ENCODE assay signal across 1 cellular context in the genomic region with DNA sequence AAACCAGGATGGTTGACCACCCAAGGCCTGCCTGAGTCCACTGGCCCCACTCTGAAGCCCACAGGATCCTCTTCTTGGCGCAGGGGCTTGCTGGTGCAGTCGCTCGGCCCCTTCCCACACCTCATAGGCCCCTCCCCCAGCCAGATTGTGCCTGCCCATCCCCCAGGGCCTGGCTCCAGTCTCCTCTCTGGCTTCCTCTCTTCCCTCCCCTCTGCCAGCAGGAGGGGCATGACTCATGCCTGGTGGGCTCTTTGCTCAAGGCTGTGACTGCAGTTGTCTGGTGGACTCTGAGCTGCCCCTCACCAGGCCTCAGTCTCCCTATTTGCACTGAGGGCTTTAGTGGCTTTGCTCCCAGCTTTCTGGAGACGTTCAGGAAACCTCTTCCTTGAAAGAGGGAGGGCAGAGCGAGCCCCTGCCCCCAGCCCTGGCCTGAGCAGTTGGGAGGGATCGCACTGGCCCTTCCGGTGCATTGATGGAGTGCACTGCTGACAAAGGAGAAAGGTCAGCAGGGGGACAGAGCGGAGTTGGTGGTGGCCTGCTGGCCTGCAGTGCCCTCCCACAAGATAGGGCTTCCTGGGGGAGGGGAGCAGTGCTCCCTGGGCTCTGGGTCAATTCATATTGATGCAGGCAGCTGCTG.
A peak's percentile ranks its signal among the peaks of the same experiment; 100 is the strongest.
TF ChIP-seq lines count a peak whose summit lies in the region.

No MANE protein-coding gene starts in this region.

TF ChIP-seq in HepG2, 621 proteins besides CTCF, POLR2A, EP300 and RAD21 (continued from another document and continues in another):
- TF ChIP-seq, protein P1, sequence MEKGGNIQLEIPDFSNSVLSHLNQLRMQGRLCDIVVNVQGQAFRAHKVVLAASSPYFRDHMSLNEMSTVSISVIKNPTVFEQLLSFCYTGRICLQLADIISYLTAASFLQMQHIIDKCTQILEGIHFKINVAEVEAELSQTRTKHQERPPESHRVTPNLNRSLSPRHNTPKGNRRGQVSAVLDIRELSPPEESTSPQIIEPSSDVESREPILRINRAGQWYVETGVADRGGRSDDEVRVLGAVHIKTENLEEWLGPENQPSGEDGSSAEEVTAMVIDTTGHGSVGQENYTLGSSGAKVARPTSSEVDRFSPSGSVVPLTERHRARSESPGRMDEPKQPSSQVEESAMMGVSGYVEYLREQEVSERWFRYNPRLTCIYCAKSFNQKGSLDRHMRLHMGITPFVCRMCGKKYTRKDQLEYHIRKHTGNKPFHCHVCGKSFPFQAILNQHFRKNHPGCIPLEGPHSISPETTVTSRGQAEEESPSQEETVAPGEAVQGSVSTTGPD (CRISPR knock-in tag; IDR thresholded peaks at IDR 0.05) = no peak
- TF ChIP-seq, protein P2, sequence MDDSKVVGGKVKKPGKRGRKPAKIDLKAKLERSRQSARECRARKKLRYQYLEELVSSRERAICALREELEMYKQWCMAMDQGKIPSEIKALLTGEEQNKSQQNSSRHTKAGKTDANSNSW (CRISPR knock-in tag; IDR thresholded peaks at IDR 0.05; ENCODE audit: borderline replicate concordance) = no peak
- TF ChIP-seq ZNF564 (CRISPR knock-in tag; IDR thresholded peaks at IDR 0.05) (no peak), RAD51 (IDR thresholded peaks at IDR 0.05; ENCODE audit: borderline replicate concordance) (no peak), TMF1 (CRISPR knock-in tag; IDR thresholded peaks at IDR 0.05; ENCODE audit: low read depth) (no peak), ZNF20 (CRISPR knock-in tag; IDR thresholded peaks at IDR 0.05) (no peak), GABPA (IDR thresholded peaks at IDR 0.05; ENCODE audit: low read depth, low read length) (no peak), GABPA (CRISPR knock-in tag; IDR thresholded peaks at IDR 0.05; ENCODE audit: low read depth) (peak; percentile 14; the same call in 1 of the 2 replicates), SRY (CRISPR knock-in tag; IDR thresholded peaks at IDR 0.05) (no peak), ARNT2 (CRISPR knock-in tag; IDR thresholded peaks at IDR 0.05; ENCODE audit: low read depth) (no peak), MED1 (CRISPR knock-in tag; IDR thresholded peaks at IDR 0.05) (peak; percentile 41), ZNF160 (CRISPR knock-in tag; IDR thresholded peaks at IDR 0.05) (no peak), BRD4 (CRISPR knock-in tag; IDR thresholded peaks at IDR 0.05) (no peak), ZFP37 (CRISPR knock-in tag; IDR thresholded peaks at IDR 0.05; ENCODE audit: borderline replicate concordance) (no peak), MLLT10 (CRISPR knock-in tag; IDR thresholded peaks at IDR 0.05) (no peak), THYN1 (CRISPR knock-in tag; IDR thresholded peaks at IDR 0.05; ENCODE audit: borderline replicate concordance, low read depth) (no peak), CHD2 (IDR thresholded peaks at IDR 0.05; ENCODE audit: low read depth, low read length) (no peak; the same call in 1 of the 2 replicates), ZNF768 (CRISPR knock-in tag; IDR thresholded peaks at IDR 0.05) (no peak), KAT7 (CRISPR knock-in tag; IDR thresholded peaks at IDR 0.05; ENCODE audit: borderline replicate concordance) (0 out of 2 replicates have a peak, but pooled peaks have one; percentile 41), ZSCAN31 (CRISPR knock-in tag; IDR thresholded peaks at IDR 0.05; ENCODE audit: low read depth) (no peak), RBM39 (IDR thresholded peaks at IDR 0.05; ENCODE audit: low read depth, low read length, poor library complexity, severe bottlenecking) (no peak), HMG20B (CRISPR knock-in tag; conservative IDR thresholded peaks at IDR 0.05) (0 out of 2 replicates have a peak, but pooled peaks have one; percentile 12), YEATS4 (CRISPR knock-in tag; IDR thresholded peaks at IDR 0.05; ENCODE audit: borderline replicate concordance) (no peak), IRX3 (CRISPR knock-in tag; IDR thresholded peaks at IDR 0.05; ENCODE audit: borderline replicate concordance, low read depth) (no peak)
- TF ChIP-seq, protein P3, sequence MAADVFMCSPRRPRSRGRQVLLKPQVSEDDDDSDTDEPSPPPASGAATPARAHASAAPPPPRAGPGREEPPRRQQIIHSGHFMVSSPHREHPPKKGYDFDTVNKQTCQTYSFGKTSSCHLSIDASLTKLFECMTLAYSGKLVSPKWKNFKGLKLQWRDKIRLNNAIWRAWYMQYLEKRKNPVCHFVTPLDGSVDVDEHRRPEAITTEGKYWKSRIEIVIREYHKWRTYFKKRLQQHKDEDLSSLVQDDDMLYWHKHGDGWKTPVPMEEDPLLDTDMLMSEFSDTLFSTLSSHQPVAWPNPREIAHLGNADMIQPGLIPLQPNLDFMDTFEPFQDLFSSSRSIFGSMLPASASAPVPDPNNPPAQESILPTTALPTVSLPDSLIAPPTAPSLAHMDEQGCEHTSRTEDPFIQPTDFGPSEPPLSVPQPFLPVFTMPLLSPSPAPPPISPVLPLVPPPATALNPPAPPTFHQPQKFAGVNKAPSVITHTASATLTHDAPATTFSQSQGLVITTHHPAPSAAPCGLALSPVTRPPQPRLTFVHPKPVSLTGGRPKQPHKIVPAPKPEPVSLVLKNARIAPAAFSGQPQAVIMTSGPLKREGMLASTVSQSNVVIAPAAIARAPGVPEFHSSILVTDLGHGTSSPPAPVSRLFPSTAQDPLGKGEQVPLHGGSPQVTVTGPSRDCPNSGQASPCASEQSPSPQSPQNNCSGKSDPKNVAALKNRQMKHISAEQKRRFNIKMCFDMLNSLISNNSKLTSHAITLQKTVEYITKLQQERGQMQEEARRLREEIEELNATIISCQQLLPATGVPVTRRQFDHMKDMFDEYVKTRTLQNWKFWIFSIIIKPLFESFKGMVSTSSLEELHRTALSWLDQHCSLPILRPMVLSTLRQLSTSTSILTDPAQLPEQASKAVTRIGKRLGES (CRISPR knock-in tag; IDR thresholded peaks at IDR 0.05; ENCODE audit: borderline replicate concordance) = no peak
- TF ChIP-seq, protein P4, sequence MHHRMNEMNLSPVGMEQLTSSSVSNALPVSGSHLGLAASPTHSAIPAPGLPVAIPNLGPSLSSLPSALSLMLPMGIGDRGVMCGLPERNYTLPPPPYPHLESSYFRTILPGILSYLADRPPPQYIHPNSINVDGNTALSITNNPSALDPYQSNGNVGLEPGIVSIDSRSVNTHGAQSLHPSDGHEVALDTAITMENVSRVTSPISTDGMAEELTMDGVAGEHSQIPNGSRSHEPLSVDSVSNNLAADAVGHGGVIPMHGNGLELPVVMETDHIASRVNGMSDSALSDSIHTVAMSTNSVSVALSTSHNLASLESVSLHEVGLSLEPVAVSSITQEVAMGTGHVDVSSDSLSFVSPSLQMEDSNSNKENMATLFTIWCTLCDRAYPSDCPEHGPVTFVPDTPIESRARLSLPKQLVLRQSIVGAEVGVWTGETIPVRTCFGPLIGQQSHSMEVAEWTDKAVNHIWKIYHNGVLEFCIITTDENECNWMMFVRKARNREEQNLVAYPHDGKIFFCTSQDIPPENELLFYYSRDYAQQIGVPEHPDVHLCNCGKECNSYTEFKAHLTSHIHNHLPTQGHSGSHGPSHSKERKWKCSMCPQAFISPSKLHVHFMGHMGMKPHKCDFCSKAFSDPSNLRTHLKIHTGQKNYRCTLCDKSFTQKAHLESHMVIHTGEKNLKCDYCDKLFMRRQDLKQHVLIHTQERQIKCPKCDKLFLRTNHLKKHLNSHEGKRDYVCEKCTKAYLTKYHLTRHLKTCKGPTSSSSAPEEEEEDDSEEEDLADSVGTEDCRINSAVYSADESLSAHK (CRISPR knock-in tag; IDR thresholded peaks at IDR 0.05; ENCODE audit: borderline replicate concordance) = no peak
- TF ChIP-seq, protein P5, sequence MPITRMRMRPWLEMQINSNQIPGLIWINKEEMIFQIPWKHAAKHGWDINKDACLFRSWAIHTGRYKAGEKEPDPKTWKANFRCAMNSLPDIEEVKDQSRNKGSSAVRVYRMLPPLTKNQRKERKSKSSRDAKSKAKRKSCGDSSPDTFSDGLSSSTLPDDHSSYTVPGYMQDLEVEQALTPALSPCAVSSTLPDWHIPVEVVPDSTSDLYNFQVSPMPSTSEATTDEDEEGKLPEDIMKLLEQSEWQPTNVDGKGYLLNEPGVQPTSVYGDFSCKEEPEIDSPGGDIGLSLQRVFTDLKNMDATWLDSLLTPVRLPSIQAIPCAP (CRISPR knock-in tag; IDR thresholded peaks at IDR 0.05; ENCODE audit: low read depth) = no peak
- TF ChIP-seq, protein P6, sequence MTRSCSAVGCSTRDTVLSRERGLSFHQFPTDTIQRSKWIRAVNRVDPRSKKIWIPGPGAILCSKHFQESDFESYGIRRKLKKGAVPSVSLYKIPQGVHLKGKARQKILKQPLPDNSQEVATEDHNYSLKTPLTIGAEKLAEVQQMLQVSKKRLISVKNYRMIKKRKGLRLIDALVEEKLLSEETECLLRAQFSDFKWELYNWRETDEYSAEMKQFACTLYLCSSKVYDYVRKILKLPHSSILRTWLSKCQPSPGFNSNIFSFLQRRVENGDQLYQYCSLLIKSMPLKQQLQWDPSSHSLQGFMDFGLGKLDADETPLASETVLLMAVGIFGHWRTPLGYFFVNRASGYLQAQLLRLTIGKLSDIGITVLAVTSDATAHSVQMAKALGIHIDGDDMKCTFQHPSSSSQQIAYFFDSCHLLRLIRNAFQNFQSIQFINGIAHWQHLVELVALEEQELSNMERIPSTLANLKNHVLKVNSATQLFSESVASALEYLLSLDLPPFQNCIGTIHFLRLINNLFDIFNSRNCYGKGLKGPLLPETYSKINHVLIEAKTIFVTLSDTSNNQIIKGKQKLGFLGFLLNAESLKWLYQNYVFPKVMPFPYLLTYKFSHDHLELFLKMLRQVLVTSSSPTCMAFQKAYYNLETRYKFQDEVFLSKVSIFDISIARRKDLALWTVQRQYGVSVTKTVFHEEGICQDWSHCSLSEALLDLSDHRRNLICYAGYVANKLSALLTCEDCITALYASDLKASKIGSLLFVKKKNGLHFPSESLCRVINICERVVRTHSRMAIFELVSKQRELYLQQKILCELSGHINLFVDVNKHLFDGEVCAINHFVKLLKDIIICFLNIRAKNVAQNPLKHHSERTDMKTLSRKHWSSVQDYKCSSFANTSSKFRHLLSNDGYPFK (CRISPR knock-in tag; IDR thresholded peaks at IDR 0.05; ENCODE audit: borderline replicate concordance) = no peak
- TF ChIP-seq, protein P7, sequence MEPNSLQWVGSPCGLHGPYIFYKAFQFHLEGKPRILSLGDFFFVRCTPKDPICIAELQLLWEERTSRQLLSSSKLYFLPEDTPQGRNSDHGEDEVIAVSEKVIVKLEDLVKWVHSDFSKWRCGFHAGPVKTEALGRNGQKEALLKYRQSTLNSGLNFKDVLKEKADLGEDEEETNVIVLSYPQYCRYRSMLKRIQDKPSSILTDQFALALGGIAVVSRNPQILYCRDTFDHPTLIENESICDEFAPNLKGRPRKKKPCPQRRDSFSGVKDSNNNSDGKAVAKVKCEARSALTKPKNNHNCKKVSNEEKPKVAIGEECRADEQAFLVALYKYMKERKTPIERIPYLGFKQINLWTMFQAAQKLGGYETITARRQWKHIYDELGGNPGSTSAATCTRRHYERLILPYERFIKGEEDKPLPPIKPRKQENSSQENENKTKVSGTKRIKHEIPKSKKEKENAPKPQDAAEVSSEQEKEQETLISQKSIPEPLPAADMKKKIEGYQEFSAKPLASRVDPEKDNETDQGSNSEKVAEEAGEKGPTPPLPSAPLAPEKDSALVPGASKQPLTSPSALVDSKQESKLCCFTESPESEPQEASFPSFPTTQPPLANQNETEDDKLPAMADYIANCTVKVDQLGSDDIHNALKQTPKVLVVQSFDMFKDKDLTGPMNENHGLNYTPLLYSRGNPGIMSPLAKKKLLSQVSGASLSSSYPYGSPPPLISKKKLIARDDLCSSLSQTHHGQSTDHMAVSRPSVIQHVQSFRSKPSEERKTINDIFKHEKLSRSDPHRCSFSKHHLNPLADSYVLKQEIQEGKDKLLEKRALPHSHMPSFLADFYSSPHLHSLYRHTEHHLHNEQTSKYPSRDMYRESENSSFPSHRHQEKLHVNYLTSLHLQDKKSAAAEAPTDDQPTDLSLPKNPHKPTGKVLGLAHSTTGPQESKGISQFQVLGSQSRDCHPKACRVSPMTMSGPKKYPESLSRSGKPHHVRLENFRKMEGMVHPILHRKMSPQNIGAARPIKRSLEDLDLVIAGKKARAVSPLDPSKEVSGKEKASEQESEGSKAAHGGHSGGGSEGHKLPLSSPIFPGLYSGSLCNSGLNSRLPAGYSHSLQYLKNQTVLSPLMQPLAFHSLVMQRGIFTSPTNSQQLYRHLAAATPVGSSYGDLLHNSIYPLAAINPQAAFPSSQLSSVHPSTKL (CRISPR knock-in tag; IDR thresholded peaks at IDR 0.05) = peak; percentile 42; the same call in 1 of the 2 replicates
- TF ChIP-seq, protein P8, sequence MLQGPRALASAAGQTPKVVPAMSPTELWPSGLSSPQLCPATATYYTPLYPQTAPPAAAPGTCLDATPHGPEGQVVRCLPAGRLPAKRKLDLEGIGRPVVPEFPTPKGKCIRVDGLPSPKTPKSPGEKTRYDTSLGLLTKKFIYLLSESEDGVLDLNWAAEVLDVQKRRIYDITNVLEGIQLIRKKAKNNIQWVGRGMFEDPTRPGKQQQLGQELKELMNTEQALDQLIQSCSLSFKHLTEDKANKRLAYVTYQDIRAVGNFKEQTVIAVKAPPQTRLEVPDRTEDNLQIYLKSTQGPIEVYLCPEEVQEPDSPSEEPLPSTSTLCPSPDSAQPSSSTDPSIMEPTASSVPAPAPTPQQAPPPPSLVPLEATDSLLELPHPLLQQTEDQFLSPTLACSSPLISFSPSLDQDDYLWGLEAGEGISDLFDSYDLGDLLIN (CRISPR knock-in tag; IDR thresholded peaks at IDR 0.05; ENCODE audit: borderline replicate concordance) = no peak
- TF ChIP-seq, protein P9, sequence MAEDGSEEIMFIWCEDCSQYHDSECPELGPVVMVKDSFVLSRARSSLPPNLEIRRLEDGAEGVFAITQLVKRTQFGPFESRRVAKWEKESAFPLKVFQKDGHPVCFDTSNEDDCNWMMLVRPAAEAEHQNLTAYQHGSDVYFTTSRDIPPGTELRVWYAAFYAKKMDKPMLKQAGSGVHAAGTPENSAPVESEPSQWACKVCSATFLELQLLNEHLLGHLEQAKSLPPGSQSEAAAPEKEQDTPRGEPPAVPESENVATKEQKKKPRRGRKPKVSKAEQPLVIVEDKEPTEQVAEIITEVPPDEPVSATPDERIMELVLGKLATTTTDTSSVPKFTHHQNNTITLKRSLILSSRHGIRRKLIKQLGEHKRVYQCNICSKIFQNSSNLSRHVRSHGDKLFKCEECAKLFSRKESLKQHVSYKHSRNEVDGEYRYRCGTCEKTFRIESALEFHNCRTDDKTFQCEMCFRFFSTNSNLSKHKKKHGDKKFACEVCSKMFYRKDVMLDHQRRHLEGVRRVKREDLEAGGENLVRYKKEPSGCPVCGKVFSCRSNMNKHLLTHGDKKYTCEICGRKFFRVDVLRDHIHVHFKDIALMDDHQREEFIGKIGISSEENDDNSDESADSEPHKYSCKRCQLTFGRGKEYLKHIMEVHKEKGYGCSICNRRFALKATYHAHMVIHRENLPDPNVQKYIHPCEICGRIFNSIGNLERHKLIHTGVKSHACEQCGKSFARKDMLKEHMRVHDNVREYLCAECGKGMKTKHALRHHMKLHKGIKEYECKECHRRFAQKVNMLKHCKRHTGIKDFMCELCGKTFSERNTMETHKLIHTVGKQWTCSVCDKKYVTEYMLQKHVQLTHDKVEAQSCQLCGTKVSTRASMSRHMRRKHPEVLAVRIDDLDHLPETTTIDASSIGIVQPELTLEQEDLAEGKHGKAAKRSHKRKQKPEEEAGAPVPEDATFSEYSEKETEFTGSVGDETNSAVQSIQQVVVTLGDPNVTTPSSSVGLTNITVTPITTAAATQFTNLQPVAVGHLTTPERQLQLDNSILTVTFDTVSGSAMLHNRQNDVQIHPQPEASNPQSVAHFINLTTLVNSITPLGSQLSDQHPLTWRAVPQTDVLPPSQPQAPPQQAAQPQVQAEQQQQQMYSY (CRISPR knock-in tag; IDR thresholded peaks at IDR 0.05) = no peak
- TF ChIP-seq, protein P10, sequence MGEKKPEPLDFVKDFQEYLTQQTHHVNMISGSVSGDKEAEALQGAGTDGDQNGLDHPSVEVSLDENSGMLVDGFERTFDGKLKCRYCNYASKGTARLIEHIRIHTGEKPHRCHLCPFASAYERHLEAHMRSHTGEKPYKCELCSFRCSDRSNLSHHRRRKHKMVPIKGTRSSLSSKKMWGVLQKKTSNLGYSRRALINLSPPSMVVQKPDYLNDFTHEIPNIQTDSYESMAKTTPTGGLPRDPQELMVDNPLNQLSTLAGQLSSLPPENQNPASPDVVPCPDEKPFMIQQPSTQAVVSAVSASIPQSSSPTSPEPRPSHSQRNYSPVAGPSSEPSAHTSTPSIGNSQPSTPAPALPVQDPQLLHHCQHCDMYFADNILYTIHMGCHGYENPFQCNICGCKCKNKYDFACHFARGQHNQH (CRISPR knock-in tag; IDR thresholded peaks at IDR 0.05) = no peak
